Comparison of ENCODE assay signal across 9 cellular contexts in genomic region chr14:103527408-103528157, GRCh38. TPM values are rescaled to one million over a fixed set of nuclear protein-coding genes. Genes with fewer than 3 reads are reported as not detected.
DNase-seq lines count a peak whose midpoint lies in the region; ATAC-seq, FAIRE-seq and TF ChIP-seq lines count a peak whose summit lies in the region.
"Had no signal": no experiment of that assay in that cellular context is flagged by ENCODE, and none has a peak within 500 bp of the region (broad histone marks: within the 10 kb centered on the region; RNA-seq: fewer than 3 reads in every experiment).

No MANE protein-coding gene starts in this region.

- peak overlapping the region; percentile 95 for H3K4me3 Mint-ChIP-seq in CD4-positive, alpha-beta T cell
- H3K4me3 Mint-ChIP-seq in astrocyte (ENCODE audit: unreplicated experiment) = peak overlapping the region; percentile 95
- peak overlapping the region; percentile 83 to 97 (median 94) for H3K4me3 Mint-ChIP-seq in naive B cell

- intact Hi-C loops in CD4-positive, alpha-beta T cell (cut with DNase I, micrococcal nuclease) = loop anchor here (2.0 to 5.0 kb wide), 3 partner anchors 35 to 143 kb away; partner anchors contain the start of genes BAG5 (in 1 of the 2), COA8 (in 1 of the 2), KLC1 (in 1 of the 2) and MARK3 (in 1 of the 2)

- ATAC-seq in CD4-positive, alpha-beta T cell (ENCODE audit: poor library complexity) = no peak
- peak; percentile 81 to 85 for ATAC-seq in naive B cell (ENCODE audit: low read depth in 2 of 2)
- no peak for ATAC-seq in GM21528 (IDR thresholded peaks at IDR 0.05; ENCODE audit: low FRiP score, unreplicated experiment)

- peaks cover 33% of the 10 kb centered on the region for H4K20me1 ChIP-seq in astrocyte (ENCODE audit: insufficient read depth, low read length)

- peak overlapping the region; percentile 94 for H3K4me2 ChIP-seq in astrocyte (ENCODE audit: low read length)

- CTCF ChIA-PET in CD4-positive, alpha-beta T cell (lab: Charles Lee) = interaction anchor here (1.0 to 1.4 kb wide), 3 partner anchors 9 to 27 kb away, joined by 3 read pairs; no protein-coding TSS in a partner anchor

- peak; percentile 52 for TF ChIP-seq POLR2A in GM19193 (IDR thresholded peaks at IDR 0.05; ENCODE audit: extremely low read depth, insufficient read depth, insufficient read length)

- POLR2A ChIA-PET in CD4-positive, alpha-beta T cell (lab: Charles Lee) = interaction anchor here (1.1 to 2.1 kb wide), 2 partner anchors 8 to 35 kb away, joined by 3 to 9 read pairs; partner anchors contain the start of genes BAG5 and COA8

- H3K27ac ChIP-seq in CD4-positive, alpha-beta T cell (ENCODE audit: low read depth, low read length) = no peak overlapping the region
- H3K27ac ChIP-seq in astrocyte (ENCODE audit: low read depth, low read length) = no peak overlapping the region

- H3K36me3 ChIP-seq in astrocyte (ENCODE audit: insufficient read depth, low read length) = no peaks in the 10 kb centered on the region

- no peak for FAIRE-seq in astrocyte (lab: Jason Lieb, UNC)

- H3K27me3 Mint-ChIP-seq in CD4-positive, alpha-beta T cell = peaks cover 9% of the 10 kb centered on the region
- peaks cover 6% of the 10 kb centered on the region for H3K27me3 Mint-ChIP-seq in astrocyte (ENCODE audit: low read depth, unreplicated experiment)
- peaks cover 0 to 4% (median 0%) of the 10 kb centered on the region in 3 donors for H3K27me3 Mint-ChIP-seq in naive B cell

- peaks cover 9% of the 10 kb centered on the region for H3K27me3 ChIP-seq in CD4-positive, alpha-beta T cell (ENCODE audit: control insufficient read depth, insufficient read depth, low read length)
- H3K27me3 ChIP-seq in astrocyte (ENCODE audit: insufficient read depth, low read length) = peaks cover 11% of the 10 kb centered on the region

- H3K4me1 Mint-ChIP-seq in CD4-positive, alpha-beta T cell (ENCODE audit: low read depth) = peaks cover 36% of the 10 kb centered on the region
- H3K4me1 Mint-ChIP-seq in astrocyte (ENCODE audit: low read depth, unreplicated experiment) (peaks cover 16% of the 10 kb centered on the region), naive B cell (peaks cover 42 to 57% (median 49%) of the 10 kb centered on the region in 3 donors)

- peaks cover 27% of the 10 kb centered on the region for H3K4me1 ChIP-seq in astrocyte (ENCODE audit: insufficient read depth, low read length)

- H3K79me2 ChIP-seq in astrocyte (ENCODE audit: insufficient read depth, low read length) = peaks cover 35% of the 10 kb centered on the region

- no peaks in the 10 kb centered on the region for H3K9me3 Mint-ChIP-seq in CD4-positive, alpha-beta T cell
- no peaks in the 10 kb centered on the region for H3K9me3 Mint-ChIP-seq in astrocyte (ENCODE audit: unreplicated experiment)
- H3K9me3 Mint-ChIP-seq in naive B cell = no peaks in the 10 kb centered on the region

- no peak for TF ChIP-seq CTCF in CD4-positive, alpha-beta T cell (IDR thresholded peaks at IDR 0.05)
- TF ChIP-seq CTCF in astrocyte (IDR thresholded peaks at IDR 0.05; ENCODE audit: insufficient read depth, low read depth, low read length) = no peak

- H3K36me3 Mint-ChIP-seq in CD4-positive, alpha-beta T cell (ENCODE audit: low read depth) = peaks cover 8% of the 10 kb centered on the region
- peaks cover 6% of the 10 kb centered on the region for H3K36me3 Mint-ChIP-seq in astrocyte (ENCODE audit: low read depth, unreplicated experiment)
- H3K36me3 Mint-ChIP-seq in naive B cell = no peaks in the 10 kb centered on the region

- H2AFZ ChIP-seq in astrocyte (ENCODE audit: low read depth, low read length) = no peak overlapping the region

- no peak overlapping the region for H3K4me3 ChIP-seq in astrocyte (ENCODE audit: insufficient read depth, low read depth, low read length)

- no peaks in the 10 kb centered on the region for H3K9me3 ChIP-seq in CD4-positive, alpha-beta T cell (ENCODE audit: control insufficient read depth, low read length)
- no peaks in the 10 kb centered on the region for H3K9me3 ChIP-seq in astrocyte (ENCODE audit: insufficient read depth, low read depth, low read length)
- H3K9me3 ChIP-seq: SJSA1 had no signal

- peak overlapping the region; percentile 92 for H3K27ac Mint-ChIP-seq in CD4-positive, alpha-beta T cell
- H3K27ac Mint-ChIP-seq in astrocyte (ENCODE audit: unreplicated experiment) (no peak overlapping the region), naive B cell (peak overlapping the region; percentile 90 to 98 (median 93))

- DNase-seq in CD4-positive, alpha-beta T cell = no peak
- DNase-seq in HK-2 (ENCODE audit: unreplicated experiment) = peak; percentile 59
- DNase-seq in astrocyte (ENCODE audit: low read depth) = no peak
- peak; percentile 81 for DNase-seq in naive B cell
- DNase-seq in NCI-H2196 (lab: John Stamatoyannopoulos, UW; ENCODE audit: unreplicated experiment) = no peak
- no peak for DNase-seq in NCI-H187 (lab: John Stamatoyannopoulos, UW)

- H3K9ac ChIP-seq in astrocyte (ENCODE audit: low read length) = no peak overlapping the region

RNA-seq across cellular contexts. Expression of gene TRMT61A, which starts 1.4 kb away (rescaled TPM):
- total RNA-seq in CD4-positive, alpha-beta T cell = 1 to 10 TPM; 9.2 to 9.8 TPM
- 11.9 and 12.4 TPM in 2 replicates for total RNA-seq in astrocyte
- 10 to 100 TPM in 1 of 6 donors, 1 to 10 TPM in 5; 6.2 to 13.9 (median 8.3) TPM for polyA plus RNA-seq in naive B cell (ENCODE audit: low read depth in 6 of 6)

RNA-seq across cellular contexts. Expression of gene CKB, which starts 5.0 kb away (rescaled TPM):
- total RNA-seq in CD4-positive, alpha-beta T cell = 1 to 10 TPM; 5.8 to 6.6 TPM
- total RNA-seq in astrocyte = 174 and 178 TPM in 2 replicates
- under 1 TPM in 2 of 6 donors, not detected in 4; 0.80 to 1.00 TPM for polyA plus RNA-seq in naive B cell (ENCODE audit: low read depth in 6 of 6)

RNA-seq across cellular contexts. Expression of gene BAG5, which starts 34.9 kb away (rescaled TPM):
- total RNA-seq in CD4-positive, alpha-beta T cell = 10 to 100 TPM; 39.4 to 40.3 TPM
- total RNA-seq in astrocyte = 32.3 and 35.2 TPM in 2 replicates
- polyA plus RNA-seq in naive B cell (ENCODE audit: low read depth in 6 of 6) = 10 to 100 TPM; 11.0 to 55.5 (median 41.9) TPM

RNA-seq across cellular contexts. Expression of gene COA8, which starts 35.2 kb away (rescaled TPM):
- 10 to 100 TPM in 1 of 2 experiments, 1 to 10 TPM in 1; 9.1 to 10.7 TPM for total RNA-seq in CD4-positive, alpha-beta T cell
- total RNA-seq in astrocyte = 56.2 TPM in 2 replicates
- polyA plus RNA-seq in naive B cell (ENCODE audit: low read depth in 6 of 6) = 10 to 100 TPM; 47.5 to 70.7 (median 57.8) TPM

Comparison
In these comparisons a context has a peak if more than half of its experiments do, and no peak if none do; other contexts are left out.
1. ATAC-seq: peak in naive B cell (2 of 2); none in CD4-positive, alpha-beta T cell (single experiment) and GM21528 (single experiment).
2. DNase-seq: peak in HK-2 (single experiment) and naive B cell (single experiment); none in CD4-positive, alpha-beta T cell (0 of 10), astrocyte (single experiment), NCI-H2196 (single experiment) and NCI-H187 (0 of 2).
3. RNA of gene CKB, which starts 5.0 kb away (total RNA-seq): 174 to 178 TPM in astrocyte; 5.8 to 6.6 TPM in CD4-positive, alpha-beta T cell; every median in the first group is over 10 times any median in the second.
4. Peak in every context shown above with its lines, with median percentiles within 50 percentile points of each other: H3K4me3 Mint-ChIP-seq.